ENCODE assay signal across 24 cellular contexts in genomic region chr12:28129031-28129430, GRCh38.
"Had no signal": no experiment of that assay in that cellular context is flagged by ENCODE, and none has a peak within 500 bp of the region (broad histone marks: within the 10 kb centered on the region; RNA-seq: fewer than 3 reads in every experiment).

No MANE protein-coding gene starts in this region.

- H3K36me3 Mint-ChIP-seq: activated naive CD8-positive, alpha-beta T cell; brain; natural killer cell treated with Interleukin-12 subunit alpha and Interleukin-12 subunit beta and Interleukin-15 and Interleukin-18, amount 100 ng/mL, for 72 hours had no signal

- H3K9me3 ChIP-seq: colonic mucosa, gastrocnemius medialis, spleen, tibial nerve had no signal

- DNase-seq: activated CD4-positive, alpha-beta T cell treated with anti-CD3 and anti-CD28 coated beads for 4 hours; activated CD4-positive, alpha-beta T cell treated with anti-CD3 and anti-CD28 coated beads, Interleukin-2, amount 50 U/mL, for 4 hours; activated effector memory CD4-positive, alpha-beta T cell treated with Interleukin-2 at 50 U/mL for 16 hours; activated naive CD4-positive, alpha-beta T cell treated with Interleukin-2 at 50 U/mL for 16 hours; activated T-cell treated with anti-CD3 and anti-CD28 coated beads for 4 hours; aorta; cerebellar nuclear complex; colonic mucosa; effector CD8-positive, alpha-beta T cell; gastrocnemius medialis; glutamatergic neuron; islet precursor cell; left cardiac atrium; right cardiac atrium; spleen; stimulated activated naive CD4-positive, alpha-beta T cell treated with Interleukin-2 at 50 U/mL for 16 hours; T-helper 9 cell had no signal

- ATAC-seq: gastrocnemius medialis; left cardiac atrium; natural killer cell treated with Interleukin-12 subunit alpha and Interleukin-12 subunit beta and Interleukin-15 and Interleukin-18, amount 100 ng/mL, for 72 hours; right cardiac atrium had no signal

- H3K4me3 ChIP-seq: cardiac muscle cell, colonic mucosa, gastrocnemius medialis, spleen, tibial nerve had no signal

- H3K9me3 Mint-ChIP-seq: brain; natural killer cell treated with Interleukin-12 subunit alpha and Interleukin-12 subunit beta and Interleukin-15 and Interleukin-18, amount 100 ng/mL, for 72 hours had no signal

- H3K36me3 ChIP-seq: cardiac muscle cell, colonic mucosa, gastrocnemius medialis, spleen, tibial nerve had no signal

- H3K27me3 ChIP-seq: cardiac muscle cell, colonic mucosa, gastrocnemius medialis, spleen, tibial nerve had no signal

- H3K4me3 Mint-ChIP-seq: activated naive CD8-positive, alpha-beta T cell; brain; natural killer cell treated with Interleukin-12 subunit alpha and Interleukin-12 subunit beta and Interleukin-15 and Interleukin-18, amount 100 ng/mL, for 72 hours had no signal

- H3K27ac Mint-ChIP-seq: activated naive CD8-positive, alpha-beta T cell; brain; natural killer cell treated with Interleukin-12 subunit alpha and Interleukin-12 subunit beta and Interleukin-15 and Interleukin-18, amount 100 ng/mL, for 72 hours had no signal

- H3K4me1 ChIP-seq: colonic mucosa, gastrocnemius medialis had no signal

- H3K27me3 Mint-ChIP-seq: brain had no signal

- FAIRE-seq: TTC549 had no signal

- H3K27ac ChIP-seq: cardiac muscle cell, colonic mucosa, gastrocnemius medialis, tibial nerve, VCaP had no signal
